In genomic region chr6:42251500-42251899, GRCh38 we compare ENCODE assay signal across 17 cellular contexts. TPM values are rescaled to one million over a fixed set of nuclear protein-coding genes. Genes with fewer than 3 reads are reported as not detected.
DNase-seq lines count a peak whose midpoint lies in the region; FAIRE-seq and TF ChIP-seq lines count a peak whose summit lies in the region.
"Had no signal": no experiment of that assay in that cellular context is flagged by ENCODE, and none has a peak within 500 bp of the region (broad histone marks: within the 10 kb centered on the region; RNA-seq: fewer than 3 reads in every experiment).

No MANE protein-coding gene starts in this region.

- no peak for FAIRE-seq in astrocyte (lab: Jason Lieb, UNC)
- FAIRE-seq: GM12891, keratinocyte had no signal

- no peaks in the 10 kb centered on the region for H4K20me1 ChIP-seq in astrocyte (ENCODE audit: insufficient read depth, low read length)

- H3K36me3 ChIP-seq in astrocyte (ENCODE audit: insufficient read depth, low read length), result peaks cover 15% of the 10 kb centered on the region
- peaks cover 0 to 64% (median 14%) of the 10 kb centered on the region in 3 donors for H3K36me3 ChIP-seq in esophagus squamous epithelium
- H3K36me3 ChIP-seq in BE2C, result peaks cover 7% of the 10 kb centered on the region
- H3K36me3 ChIP-seq: right lobe of liver had no signal

- H3K27ac ChIP-seq in astrocyte (ENCODE audit: low read depth, low read length) (no peak overlapping the region), esophagus squamous epithelium (peak overlapping the region in 2 of 4 donors; percentile 59 to 73)

- peaks cover 34% of the 10 kb centered on the region for H3K36me3 Mint-ChIP-seq in astrocyte (ENCODE audit: low read depth, unreplicated experiment)
- peaks cover 38 to 78% (median 39%) of the 10 kb centered on the region in 3 donors for H3K36me3 Mint-ChIP-seq in immature natural killer cell

- no peak overlapping the region for H2AFZ ChIP-seq in astrocyte (ENCODE audit: low read depth, low read length)

- H3K27me3 ChIP-seq in astrocyte (ENCODE audit: insufficient read depth, low read length), result no peaks in the 10 kb centered on the region
- no peaks in the 10 kb centered on the region for H3K27me3 ChIP-seq in esophagus squamous epithelium
- no peaks in the 10 kb centered on the region for H3K27me3 ChIP-seq in BE2C
- H3K27me3 ChIP-seq: right lobe of liver had no signal

- H3K9me3 ChIP-seq in astrocyte (ENCODE audit: insufficient read depth, low read depth, low read length) (no peaks in the 10 kb centered on the region), esophagus squamous epithelium (no peaks in the 10 kb centered on the region), BE2C (no peaks in the 10 kb centered on the region)
- H3K9me3 ChIP-seq: right lobe of liver had no signal

- H3K4me3 ChIP-seq in astrocyte (ENCODE audit: insufficient read depth, low read depth, low read length), result no peak overlapping the region
- no peak overlapping the region for H3K4me3 ChIP-seq in esophagus squamous epithelium
- no peak overlapping the region for H3K4me3 ChIP-seq in BE2C (ENCODE audit: low read depth, low read length)
- H3K4me3 ChIP-seq: right lobe of liver had no signal

- H3K4me1 ChIP-seq in astrocyte (ENCODE audit: insufficient read depth, low read length), result peaks cover 11% of the 10 kb centered on the region
- peaks cover 14 to 48% (median 23%) of the 10 kb centered on the region in 3 donors for H3K4me1 ChIP-seq in esophagus squamous epithelium
- peaks cover 22% of the 10 kb centered on the region for H3K4me1 ChIP-seq in BE2C

- H3K27me3 Mint-ChIP-seq in astrocyte (ENCODE audit: low read depth, unreplicated experiment) (peaks cover 1% of the 10 kb centered on the region), immature natural killer cell (ENCODE audit: low read depth in 3 of 3) (peaks cover 0 to 4% (median 2%) of the 10 kb centered on the region in 3 donors)
- H3K27me3 Mint-ChIP-seq: activated naive CD4-positive, alpha-beta T cell treated with anti-CD3 and anti-CD28 coated beads, Interleukin-2, amount 10 ng/mL, durations not matched to agents 7 days and 5 days; IgD-negative memory B cell; naive thymus-derived CD8-positive, alpha-beta T cell had no signal

- H3K9ac ChIP-seq in astrocyte (ENCODE audit: low read length), result no peak overlapping the region

- no peak for TF ChIP-seq CTCF in astrocyte (IDR thresholded peaks at IDR 0.05; ENCODE audit: insufficient read depth, low read depth, low read length)
- no peak for TF ChIP-seq CTCF in esophagus squamous epithelium (IDR thresholded peaks at IDR 0.05)
- no peak for TF ChIP-seq CTCF in BE2C (IDR thresholded peaks at IDR 0.05; ENCODE audit: low read depth, low read length)

- H3K27ac Mint-ChIP-seq in astrocyte (ENCODE audit: unreplicated experiment), result no peak overlapping the region
- peak overlapping the region in 5 of 6 donors; percentile 17 to 73 (median 55) for H3K27ac Mint-ChIP-seq in immature natural killer cell
- H3K27ac Mint-ChIP-seq: activated naive CD4-positive, alpha-beta T cell treated with anti-CD3 and anti-CD28 coated beads, Interleukin-2, amount 10 ng/mL, durations not matched to agents 7 days and 5 days; IgD-negative memory B cell had no signal

- intact Hi-C loops in esophagus squamous epithelium (cut with DNase I), result no loop called here

- WGBS in esophagus squamous epithelium, 2 donors, result 80 to 89% methylated on average over 1 of the region's 1 CpG

- no peaks in the 10 kb centered on the region for H3K79me2 ChIP-seq in astrocyte (ENCODE audit: insufficient read depth, low read length)

- no peaks in the 10 kb centered on the region for H3K9me3 Mint-ChIP-seq in astrocyte (ENCODE audit: unreplicated experiment)
- H3K9me3 Mint-ChIP-seq in immature natural killer cell, result no peaks in the 10 kb centered on the region
- H3K9me3 Mint-ChIP-seq: activated naive CD4-positive, alpha-beta T cell treated with anti-CD3 and anti-CD28 coated beads, Interleukin-2, amount 10 ng/mL, durations not matched to agents 7 days and 5 days; IgD-negative memory B cell; naive thymus-derived CD8-positive, alpha-beta T cell had no signal

- no peak overlapping the region for H3K4me3 Mint-ChIP-seq in astrocyte (ENCODE audit: unreplicated experiment)
- H3K4me3 Mint-ChIP-seq in immature natural killer cell, result no peak overlapping the region
- H3K4me3 Mint-ChIP-seq: activated naive CD4-positive, alpha-beta T cell treated with anti-CD3 and anti-CD28 coated beads, Interleukin-2, amount 10 ng/mL, durations not matched to agents 7 days and 5 days; IgD-negative memory B cell; naive thymus-derived CD8-positive, alpha-beta T cell had no signal

- H3K4me2 ChIP-seq in astrocyte (ENCODE audit: low read length), result no peak overlapping the region

- no peak for TF ChIP-seq POLR2A in esophagus squamous epithelium (IDR thresholded peaks at IDR 0.05)

- peaks cover 15% of the 10 kb centered on the region for H3K4me1 Mint-ChIP-seq in astrocyte (ENCODE audit: low read depth, unreplicated experiment)
- H3K4me1 Mint-ChIP-seq in immature natural killer cell, result peaks cover 16 to 22% of the 10 kb centered on the region in 2 donors
- H3K4me1 Mint-ChIP-seq: activated naive CD4-positive, alpha-beta T cell treated with anti-CD3 and anti-CD28 coated beads, Interleukin-2, amount 10 ng/mL, durations not matched to agents 7 days and 5 days had no signal

- DNase-seq in NCI-H2171 treated with DMSO at 0.1 percent for 48 hours (lab: John Stamatoyannopoulos, UW), result peak; percentile 41
- no peak for DNase-seq in NCI-H2171 (lab: John Stamatoyannopoulos, UW)
- DNase-seq in astrocyte (ENCODE audit: low read depth), result peak; percentile 63
- DNase-seq in immature natural killer cell, result no peak
- peak; percentile 28 for DNase-seq in stromal cell of bone marrow (ENCODE audit: low read depth)
- no peak for DNase-seq in esophagus squamous epithelium (lab: John Stamatoyannopoulos, UW)
- no peak for DNase-seq in BE2C
- DNase-seq in T1000 (lab: John Stamatoyannopoulos, UW), result no peak
- DNase-seq: activated CD8-positive, alpha-beta memory T cell treated with anti-CD3 and anti-CD28 coated beads for 24 hours; activated naive CD4-positive, alpha-beta T cell treated with anti-CD3 and anti-CD28 coated beads, Interleukin-2, amount 10 ng/mL, durations not matched to agents 7 days and 5 days; naive thymus-derived CD8-positive, alpha-beta T cell; NCI-H526 had no signal

RNA-seq across cellular contexts. Expression of gene MRPS10, which starts 33.8 kb away (rescaled TPM):
- 32.1 and 32.5 TPM in 2 replicates for total RNA-seq in astrocyte
- 10 to 100 TPM; 44.7 to 52.5 (median 46.7) TPM for polyA plus RNA-seq in immature natural killer cell
- total RNA-seq in esophagus squamous epithelium, result 10 to 100 TPM; 40.3 to 70.3 (median 46.2) TPM
- 52.2 TPM for polyA plus RNA-seq in BE2C (2012; ENCODE audit: insufficient read depth, insufficient read length, low read depth)

RNA-seq across cellular contexts. Expression of gene GUCA1B, which starts 56.7 kb away (rescaled TPM):
- total RNA-seq in astrocyte (2.0 and 2.3 TPM in 2 replicates), esophagus squamous epithelium (1 to 10 TPM in 1 of 4 donors, under 1 TPM in 3; 0.22 to 2.8 (median 0.61) TPM)
- under 1 TPM in 2 of 3 donors, not detected in 1; 0.24 to 0.96 TPM for polyA plus RNA-seq in immature natural killer cell
- polyA plus RNA-seq in BE2C (2012; ENCODE audit: insufficient read depth, insufficient read length, low read depth), result 8.1 TPM
- total RNA-seq: A172 had no signal
- polyA plus RNA-seq: naive thymus-derived CD8-positive, alpha-beta T cell had no signal

Comparison
In these comparisons a context has a peak if more than half of its experiments do, and no peak if none do; other contexts are left out.
1. DNase-seq: peak in NCI-H2171 treated with DMSO at 0.1 percent for 48 hours (single experiment), astrocyte (single experiment) and stromal cell of bone marrow (single experiment); none in NCI-H2171 (single experiment), immature natural killer cell (0 of 3), esophagus squamous epithelium (single experiment), BE2C (single experiment) and T1000 (single experiment).